Comparison of ENCODE assay signal across 29 cellular contexts in genomic region chr11:119347242-119347641, GRCh38. TPM values are rescaled to one million over a fixed set of nuclear protein-coding genes. Genes with fewer than 3 reads are reported as not detected.
DNase-seq lines count a peak whose midpoint lies in the region; ATAC-seq and TF ChIP-seq lines count a peak whose summit lies in the region.
"Had no signal": no experiment of that assay in that cellular context is flagged by ENCODE, and none has a peak within 500 bp of the region (broad histone marks: within the 10 kb centered on the region; RNA-seq: fewer than 3 reads in every experiment).

No MANE protein-coding gene starts in this region.

- H3K27me3 ChIP-seq in GM23338 (ENCODE audit: insufficient read depth): peaks cover 11% of the 10 kb centered on the region
- H3K27me3 ChIP-seq: esophagus muscularis mucosa had no signal

- H3K36me3 ChIP-seq in GM23338 (ENCODE audit: insufficient read depth): no peaks in the 10 kb centered on the region
- H3K36me3 ChIP-seq: esophagus muscularis mucosa, neutrophil, thoracic aorta had no signal

- H3K4me3 ChIP-seq in AG10803 (ENCODE audit: low read length): no peak overlapping the region
- H3K4me3 ChIP-seq in foreskin fibroblast (ENCODE audit: low read depth in 1 of 2, low read length in 2 of 2): no peak overlapping the region
- H3K4me3 ChIP-seq in retinal pigment epithelial cell (ENCODE audit: low read length): peak overlapping the region; percentile 47
- H3K4me3 ChIP-seq in GM23338: no peak overlapping the region
- H3K4me3 ChIP-seq: esophagus muscularis mucosa, thoracic aorta had no signal

- H2AFZ ChIP-seq in GM23338: no peak overlapping the region

- no peaks in the 10 kb centered on the region for H3K9me3 Mint-ChIP-seq in GM23338
- H3K9me3 Mint-ChIP-seq: activated naive CD4-positive, alpha-beta T cell treated with anti-CD3 and anti-CD28 coated beads for 36 hours; activated T-cell treated with anti-CD3 and anti-CD28 coated beads, Interleukin-2, amount 50 U/mL, for 24 hours had no signal

- ATAC-seq in HG02588 (IDR thresholded peaks at IDR 0.05; ENCODE audit: unreplicated experiment) (no peak), GM23338 (no peak)
- ATAC-seq: activated CD8-positive, alpha-beta T cell treated with anti-CD3 and anti-CD28 coated beads, Interleukin-2, amount 10 ng/mL, durations not matched to agents 7 days and 5 days; HCT116 had no signal

- no peaks in the 10 kb centered on the region for H3K9me2 ChIP-seq in GM23338 (ENCODE audit: insufficient read depth)

- peaks cover 16% of the 10 kb centered on the region for H3K27me3 Mint-ChIP-seq in GM23338 (ENCODE audit: insufficient read depth, low read depth, poor library complexity)

- no peak overlapping the region for H3K27ac ChIP-seq in GM23338 (ENCODE audit: low read depth)
- H3K27ac ChIP-seq: neutrophil, thoracic aorta had no signal

- DNase-seq in AG10803 (ENCODE audit: low read depth): peak; percentile 93
- DNase-seq in NCI-H82 treated with DMSO at 0.1 percent for 48 hours (lab: John Stamatoyannopoulos, UW; ENCODE audit: unreplicated experiment): peak; percentile 16
- peak; percentile 60 to 84 for DNase-seq in foreskin fibroblast
- DNase-seq in retinal pigment epithelial cell (ENCODE audit: low read depth): no peak
- no peak for DNase-seq in GM23338 (ENCODE audit: low spot score)
- DNase-seq in cerebellar cortex (ENCODE audit: low spot score): no peak
- DNase-seq in NCI-H2029 treated with DMSO at 0.1 percent for 48 hours (lab: John Stamatoyannopoulos, UW): no peak
- DNase-seq: activated CD4-positive, CD25-positive, alpha-beta regulatory T cell treated with anti-CD3 and anti-CD28 coated beads, Interleukin-2, amount 50 U/mL, for 72 hours; activated CD8-positive, alpha-beta T cell treated with anti-CD3 and anti-CD28 coated beads, Interleukin-2, amount 10 ng/mL, durations not matched to agents 7 days and 5 days; activated naive CD4-positive, alpha-beta T cell treated with anti-CD3 and anti-CD28 coated beads for 36 hours; activated T-cell treated with anti-CD3 and anti-CD28 coated beads, Interleukin-2, amount 50 U/mL, for 24 hours; CD4-positive, alpha-beta memory T cell; DMS153; effector CD4-positive, alpha-beta T cell; head of caudate nucleus; NCI-H1436; NCI-H2171; SHP77 had no signal

- H3K36me3 Mint-ChIP-seq in GM23338 (ENCODE audit: low read depth): no peaks in the 10 kb centered on the region; the same call in 2 of the 3 replicates
- H3K36me3 Mint-ChIP-seq: CD4-positive, alpha-beta memory T cell had no signal

- peaks cover 5% of the 10 kb centered on the region; the same call in 1 of the 3 replicates for H3K4me1 Mint-ChIP-seq in GM23338

- H3K4me3 Mint-ChIP-seq in GM23338: no peak overlapping the region
- H3K4me3 Mint-ChIP-seq: activated CD8-positive, alpha-beta T cell treated with anti-CD3 and anti-CD28 coated beads, Interleukin-2, amount 10 ng/mL, durations not matched to agents 7 days and 5 days; activated naive CD4-positive, alpha-beta T cell treated with anti-CD3 and anti-CD28 coated beads for 36 hours; activated T-cell treated with anti-CD3 and anti-CD28 coated beads, Interleukin-2, amount 50 U/mL, for 24 hours; CD4-positive, alpha-beta memory T cell had no signal

- no peaks in the 10 kb centered on the region for H3K79me2 ChIP-seq in GM23338 (replicated peaks; ENCODE audit: insufficient read depth)

- TF ChIP-seq CTCF in AG10803 (conservative IDR thresholded peaks at IDR 0.05; ENCODE audit: low read length) (no peak), foreskin fibroblast (IDR thresholded peaks at IDR 0.05; ENCODE audit: low read depth, low read length) (no peak), retinal pigment epithelial cell (conservative IDR thresholded peaks at IDR 0.05; ENCODE audit: low read depth, low read length) (no peak), GM23338 (conservative IDR thresholded peaks at IDR 0.05; ENCODE audit: low read depth in 2 of 2) (no peak)

- H4K20me1 ChIP-seq in GM23338 (replicated peaks; ENCODE audit: insufficient read depth): no peaks in the 10 kb centered on the region

- no peak overlapping the region for H3K4me2 ChIP-seq in GM23338

- no peaks in the 10 kb centered on the region for H3F3A ChIP-seq in GM23338 (replicated peaks; ENCODE audit: low read depth)

- H3K27ac Mint-ChIP-seq in GM23338: no peak overlapping the region
- H3K27ac Mint-ChIP-seq: activated CD8-positive, alpha-beta T cell treated with anti-CD3 and anti-CD28 coated beads, Interleukin-2, amount 10 ng/mL, durations not matched to agents 7 days and 5 days; activated naive CD4-positive, alpha-beta T cell treated with anti-CD3 and anti-CD28 coated beads for 36 hours; activated T-cell treated with anti-CD3 and anti-CD28 coated beads, Interleukin-2, amount 50 U/mL, for 24 hours; CD4-positive, alpha-beta memory T cell had no signal

- no peaks in the 10 kb centered on the region for H3K4me1 ChIP-seq in GM23338 (ENCODE audit: insufficient read depth)

TF ChIP-seq in GM23338, 12 proteins besides CTCF, POLR2A, EP300 and RAD21 (continues in another document):
- TF ChIP-seq JUNB (IDR thresholded peaks at IDR 0.05; ENCODE audit: unreplicated experiment): no peak
- TF ChIP-seq ZNF114 (CRISPR knock-in tag; IDR thresholded peaks at IDR 0.05): no peak
- TF ChIP-seq NANOG (IDR thresholded peaks at IDR 0.05; ENCODE audit: borderline replicate concordance): no peak
- TF ChIP-seq, protein P1, sequence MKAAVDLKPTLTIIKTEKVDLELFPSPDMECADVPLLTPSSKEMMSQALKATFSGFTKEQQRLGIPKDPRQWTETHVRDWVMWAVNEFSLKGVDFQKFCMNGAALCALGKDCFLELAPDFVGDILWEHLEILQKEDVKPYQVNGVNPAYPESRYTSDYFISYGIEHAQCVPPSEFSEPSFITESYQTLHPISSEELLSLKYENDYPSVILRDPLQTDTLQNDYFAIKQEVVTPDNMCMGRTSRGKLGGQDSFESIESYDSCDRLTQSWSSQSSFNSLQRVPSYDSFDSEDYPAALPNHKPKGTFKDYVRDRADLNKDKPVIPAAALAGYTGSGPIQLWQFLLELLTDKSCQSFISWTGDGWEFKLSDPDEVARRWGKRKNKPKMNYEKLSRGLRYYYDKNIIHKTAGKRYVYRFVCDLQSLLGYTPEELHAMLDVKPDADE (IDR thresholded peaks at IDR 0.05): no peak
- no peak for TF ChIP-seq STAT1 (IDR thresholded peaks at IDR 0.05; ENCODE audit: unreplicated experiment)
- TF ChIP-seq EZH2 (IDR thresholded peaks at IDR 0.05; ENCODE audit: low read depth, unreplicated experiment): no peak
- no peak for TF ChIP-seq POLR2AphosphoS5 (IDR thresholded peaks at IDR 0.05; ENCODE audit: low read depth)
- no peak for TF ChIP-seq CREB1 (CRISPR knock-in tag; IDR thresholded peaks at IDR 0.05; ENCODE audit: low read depth)
- no peak for TF ChIP-seq ZNF331 (CRISPR knock-in tag; IDR thresholded peaks at IDR 0.05; ENCODE audit: low read depth)
- no peak for TF ChIP-seq EZH2phosphoT487 (IDR thresholded peaks at IDR 0.05; ENCODE audit: unreplicated experiment)
- TF ChIP-seq REST (IDR thresholded peaks at IDR 0.05; ENCODE audit: unreplicated experiment): no peak

RNA-seq across cellular contexts. Expression of gene MFRP, which starts 0.7 kb away (rescaled TPM):
- 0.03 TPM in 1 of 2 replicates, not detected in the other for total RNA-seq in GM23338 (2014; rRNA removed; shearing (Covaris generic))
- not detected in 2 replicates for polyA plus RNA-seq in GM23338 (2016; fragmentation: Nextera tagmentation; extraction: Ambion mirVana)
- total RNA-seq: activated CD8-positive, alpha-beta T cell treated with anti-CD3 and anti-CD28 coated beads, Interleukin-2, amount 10 ng/mL, durations not matched to agents 7 days and 5 days; activated naive CD4-positive, alpha-beta T cell treated with anti-CD3 and anti-CD28 coated beads for 36 hours; aorta; CD4-positive, alpha-beta memory T cell; cerebellum; liver; M059J; OCI-LY7 had no signal
- polyA plus RNA-seq: AG04450; aorta; CD4-positive, alpha-beta memory T cell; liver had no signal

RNA-seq across cellular contexts. Expression of gene C1QTNF5, which starts 6.6 kb away (rescaled TPM):
- total RNA-seq in GM23338 (2014; rRNA removed; shearing (Covaris generic)): 1.9 and 3.0 TPM in 2 replicates
- 1.8 and 1.9 TPM in 2 replicates for polyA plus RNA-seq in GM23338 (2016; fragmentation: Nextera tagmentation; extraction: Ambion mirVana)
- total RNA-seq: activated CD8-positive, alpha-beta T cell treated with anti-CD3 and anti-CD28 coated beads, Interleukin-2, amount 10 ng/mL, durations not matched to agents 7 days and 5 days; activated naive CD4-positive, alpha-beta T cell treated with anti-CD3 and anti-CD28 coated beads for 36 hours; CD4-positive, alpha-beta memory T cell; OCI-LY7 had no signal
- polyA plus RNA-seq: CD4-positive, alpha-beta memory T cell had no signal

RNA-seq across cellular contexts. Expression of gene RNF26, which starts 12.9 kb away (rescaled TPM):
- 53.6 and 58.3 TPM in 2 replicates for total RNA-seq in GM23338 (2014; rRNA removed; shearing (Covaris generic))
- polyA plus RNA-seq in GM23338 (2016; fragmentation: Nextera tagmentation; extraction: Ambion mirVana): 28.7 and 31.8 TPM in 2 replicates

RNA-seq across cellular contexts. Expression of gene MCAM, which starts 30.3 kb away (rescaled TPM):
- 79.5 and 139 TPM in 2 replicates for total RNA-seq in GM23338 (2014; rRNA removed; shearing (Covaris generic))
- polyA plus RNA-seq in GM23338 (2016; fragmentation: Nextera tagmentation; extraction: Ambion mirVana): 7.8 and 8.9 TPM in 2 replicates

RNA-seq across cellular contexts. Expression of gene USP2, which starts 34.2 kb away (rescaled TPM):
- total RNA-seq in GM23338 (2014; rRNA removed; shearing (Covaris generic)): 4.9 and 6.6 TPM in 2 replicates
- 5.0 and 5.9 TPM in 2 replicates for polyA plus RNA-seq in GM23338 (2016; fragmentation: Nextera tagmentation; extraction: Ambion mirVana)

Comparison
In these comparisons a context has a peak if more than half of its experiments do, and no peak if none do; other contexts are left out.
1. DNase-seq: peak in AG10803 (single experiment), NCI-H82 treated with DMSO at 0.1 percent for 48 hours (single experiment) and foreskin fibroblast (2 of 2); none in retinal pigment epithelial cell (single experiment), GM23338 (single experiment), cerebellar cortex (single experiment) and NCI-H2029 treated with DMSO at 0.1 percent for 48 hours (single experiment).